Comparison of ENCODE assay signal across 8 cellular contexts in the genomic region with DNA sequence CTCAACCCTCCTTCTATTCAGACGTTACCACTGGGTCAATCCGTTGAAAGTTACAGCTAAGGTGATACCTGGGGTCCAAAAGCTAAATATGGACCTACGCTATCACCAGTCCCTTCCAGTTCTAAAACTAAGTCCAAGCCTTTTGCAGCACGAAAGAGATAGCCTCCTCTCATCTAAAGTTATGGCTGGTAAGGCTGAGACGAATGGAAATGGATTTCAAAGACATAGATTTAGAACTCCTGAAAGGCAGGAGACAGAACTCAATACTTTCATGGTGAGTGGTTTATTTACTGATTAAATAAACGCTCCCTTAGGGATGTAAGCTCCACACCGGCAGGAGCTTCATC. TPM values are rescaled to one million over a fixed set of nuclear protein-coding genes. Genes with fewer than 3 reads are reported as not detected.
DNase-seq lines count a peak whose midpoint lies in the region; ATAC-seq and TF ChIP-seq lines count a peak whose summit lies in the region.

No MANE protein-coding gene starts in this region.

- no peak for ATAC-seq in HG03442 (IDR thresholded peaks at IDR 0.05; ENCODE audit: unreplicated experiment)
- ATAC-seq in GM18867 (IDR thresholded peaks at IDR 0.05; ENCODE audit: unreplicated experiment), result no peak

- H3K9me3 ChIP-seq in MG63, result no peaks in the 10 kb centered on the region

- H3K4me3 ChIP-seq in BJ (ENCODE audit: low read depth, low read length) (peak overlapping the region; percentile 63), MG63 (peak overlapping the region; percentile 61)

- TF ChIP-seq CTCF in BJ (IDR thresholded peaks at IDR 0.05; ENCODE audit: insufficient read depth, low read depth, low read length) (no peak), nephron progenitor cell (IDR thresholded peaks at IDR 0.05) (no peak)

- intact Hi-C loops in dendritic cell treated with granulocyte-macrophage colony-stimulating factor and Interleukin-4, amounts not matched to agents 40 ng/mL and 50 ng/mL, for 4 days (cut with micrococcal nuclease), result no loop called here
- intact Hi-C loops in posterior cingulate gyrus (cut with DNase I), result loop anchor here (2.0 to 10.0 kb wide), 2 partner anchors 643 to 953 kb away; a partner anchor contains a TSS

- CTCF ChIA-PET in BJ (lab: Yijun Ruan, JAX), result interaction anchor here (1.0 to 1.6 kb wide), 3 partner anchors 28 to 41 kb away, joined by 3 to 4 read pairs (median 4); no protein-coding TSS in a partner anchor

- peak overlapping the region; percentile 94 for H3K27ac Mint-ChIP-seq in dendritic cell treated with granulocyte-macrophage colony-stimulating factor and Interleukin-4, amounts not matched to agents 40 ng/mL and 50 ng/mL, for 4 days
- peak overlapping the region; percentile 93 for H3K27ac Mint-ChIP-seq in nephron progenitor cell

- peak overlapping the region; percentile 90 for H3K4me3 Mint-ChIP-seq in dendritic cell treated with granulocyte-macrophage colony-stimulating factor and Interleukin-4, amounts not matched to agents 40 ng/mL and 50 ng/mL, for 4 days
- H3K4me3 Mint-ChIP-seq in nephron progenitor cell, result peak overlapping the region; percentile 97

- H3K27me3 ChIP-seq in BJ (ENCODE audit: control insufficient read depth, insufficient read depth, low read length), result no peaks in the 10 kb centered on the region
- no peaks in the 10 kb centered on the region for H3K27me3 ChIP-seq in MG63

- H3K9me3 Mint-ChIP-seq in dendritic cell treated with granulocyte-macrophage colony-stimulating factor and Interleukin-4, amounts not matched to agents 40 ng/mL and 50 ng/mL, for 4 days, result no peaks in the 10 kb centered on the region
- peaks cover 7% of the 10 kb centered on the region for H3K9me3 Mint-ChIP-seq in nephron progenitor cell

- POLR2A ChIA-PET in BJ (lab: Charles Lee), result interaction anchor here (0.6 kb wide), 1 partner anchor 46 kb away, joined by 5 read pairs; no protein-coding TSS in a partner anchor

- DNase-seq in BJ (ENCODE audit: low read depth) (no peak), MG63 (no peak), nephron progenitor cell (no peak), posterior cingulate gyrus (no peak)
- no peak for DNase-seq in effector CD8-positive, alpha-beta T cell (lab: John Stamatoyannopoulos, UW)

- H3K36me3 ChIP-seq in BJ (ENCODE audit: control insufficient read depth, insufficient read depth, low read length) (no peaks in the 10 kb centered on the region), MG63 (no peaks in the 10 kb centered on the region)

- peaks cover 30% of the 10 kb centered on the region for H3K36me3 Mint-ChIP-seq in dendritic cell treated with granulocyte-macrophage colony-stimulating factor and Interleukin-4, amounts not matched to agents 40 ng/mL and 50 ng/mL, for 4 days (ENCODE audit: low read depth)
- peaks cover 12% of the 10 kb centered on the region for H3K36me3 Mint-ChIP-seq in nephron progenitor cell (ENCODE audit: low read depth)

- peaks cover 38% of the 10 kb centered on the region for H3K4me1 Mint-ChIP-seq in dendritic cell treated with granulocyte-macrophage colony-stimulating factor and Interleukin-4, amounts not matched to agents 40 ng/mL and 50 ng/mL, for 4 days (ENCODE audit: low read depth)
- H3K4me1 Mint-ChIP-seq in nephron progenitor cell, result peaks cover 34% of the 10 kb centered on the region

- H3K27me3 Mint-ChIP-seq in dendritic cell treated with granulocyte-macrophage colony-stimulating factor and Interleukin-4, amounts not matched to agents 40 ng/mL and 50 ng/mL, for 4 days, result no peaks in the 10 kb centered on the region
- H3K27me3 Mint-ChIP-seq in nephron progenitor cell (ENCODE audit: low read depth, poor library complexity), result no peaks in the 10 kb centered on the region

RNA-seq across cellular contexts. Expression of a gene that starts 0.8 kb away (rescaled TPM):
- 52.3 and 70.3 TPM in 2 replicates for polyA plus RNA-seq in BJ (2011; rRNA removed)
- 76.4 and 88.8 TPM in 2 replicates for polyA minus RNA-seq in BJ (2011; rRNA and poly(A)+ RNA removed)
- total RNA-seq in MG63 (2014; rRNA removed; shearing (Covaris generic); ENCODE audit: low replicate concordance), result 4.1 and 9.0 TPM in 2 replicates
